Comparison of ENCODE assay signal across 1 cellular context in the genomic region with DNA sequence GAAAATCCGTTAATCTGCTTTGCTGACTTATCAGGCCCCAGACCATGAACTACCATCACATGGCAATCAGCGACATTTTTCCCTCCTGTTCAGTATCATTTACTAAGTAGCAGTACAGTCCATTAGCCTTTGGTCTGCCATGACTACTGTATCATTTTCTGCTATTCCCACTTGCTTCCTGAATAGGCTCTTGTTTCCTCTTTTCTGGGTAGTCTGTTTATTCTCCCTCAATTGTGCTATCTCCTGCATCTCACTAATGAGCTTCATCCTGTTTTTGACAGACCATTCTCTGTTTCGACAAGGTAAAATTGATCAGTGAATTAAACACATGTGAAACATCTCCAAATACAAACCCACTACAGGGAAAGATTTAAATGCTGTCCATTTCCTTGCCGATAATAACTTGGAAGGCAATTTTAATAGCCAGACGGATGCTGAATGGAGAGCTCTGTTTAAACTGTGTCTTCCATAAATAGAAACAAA.
TF ChIP-seq lines count a peak whose summit lies in the region.

No MANE protein-coding gene starts in this region.

TF ChIP-seq in K562, 482 proteins besides CTCF, POLR2A, EP300 and RAD21 (continued from another document):
- TF ChIP-seq, protein P1, sequence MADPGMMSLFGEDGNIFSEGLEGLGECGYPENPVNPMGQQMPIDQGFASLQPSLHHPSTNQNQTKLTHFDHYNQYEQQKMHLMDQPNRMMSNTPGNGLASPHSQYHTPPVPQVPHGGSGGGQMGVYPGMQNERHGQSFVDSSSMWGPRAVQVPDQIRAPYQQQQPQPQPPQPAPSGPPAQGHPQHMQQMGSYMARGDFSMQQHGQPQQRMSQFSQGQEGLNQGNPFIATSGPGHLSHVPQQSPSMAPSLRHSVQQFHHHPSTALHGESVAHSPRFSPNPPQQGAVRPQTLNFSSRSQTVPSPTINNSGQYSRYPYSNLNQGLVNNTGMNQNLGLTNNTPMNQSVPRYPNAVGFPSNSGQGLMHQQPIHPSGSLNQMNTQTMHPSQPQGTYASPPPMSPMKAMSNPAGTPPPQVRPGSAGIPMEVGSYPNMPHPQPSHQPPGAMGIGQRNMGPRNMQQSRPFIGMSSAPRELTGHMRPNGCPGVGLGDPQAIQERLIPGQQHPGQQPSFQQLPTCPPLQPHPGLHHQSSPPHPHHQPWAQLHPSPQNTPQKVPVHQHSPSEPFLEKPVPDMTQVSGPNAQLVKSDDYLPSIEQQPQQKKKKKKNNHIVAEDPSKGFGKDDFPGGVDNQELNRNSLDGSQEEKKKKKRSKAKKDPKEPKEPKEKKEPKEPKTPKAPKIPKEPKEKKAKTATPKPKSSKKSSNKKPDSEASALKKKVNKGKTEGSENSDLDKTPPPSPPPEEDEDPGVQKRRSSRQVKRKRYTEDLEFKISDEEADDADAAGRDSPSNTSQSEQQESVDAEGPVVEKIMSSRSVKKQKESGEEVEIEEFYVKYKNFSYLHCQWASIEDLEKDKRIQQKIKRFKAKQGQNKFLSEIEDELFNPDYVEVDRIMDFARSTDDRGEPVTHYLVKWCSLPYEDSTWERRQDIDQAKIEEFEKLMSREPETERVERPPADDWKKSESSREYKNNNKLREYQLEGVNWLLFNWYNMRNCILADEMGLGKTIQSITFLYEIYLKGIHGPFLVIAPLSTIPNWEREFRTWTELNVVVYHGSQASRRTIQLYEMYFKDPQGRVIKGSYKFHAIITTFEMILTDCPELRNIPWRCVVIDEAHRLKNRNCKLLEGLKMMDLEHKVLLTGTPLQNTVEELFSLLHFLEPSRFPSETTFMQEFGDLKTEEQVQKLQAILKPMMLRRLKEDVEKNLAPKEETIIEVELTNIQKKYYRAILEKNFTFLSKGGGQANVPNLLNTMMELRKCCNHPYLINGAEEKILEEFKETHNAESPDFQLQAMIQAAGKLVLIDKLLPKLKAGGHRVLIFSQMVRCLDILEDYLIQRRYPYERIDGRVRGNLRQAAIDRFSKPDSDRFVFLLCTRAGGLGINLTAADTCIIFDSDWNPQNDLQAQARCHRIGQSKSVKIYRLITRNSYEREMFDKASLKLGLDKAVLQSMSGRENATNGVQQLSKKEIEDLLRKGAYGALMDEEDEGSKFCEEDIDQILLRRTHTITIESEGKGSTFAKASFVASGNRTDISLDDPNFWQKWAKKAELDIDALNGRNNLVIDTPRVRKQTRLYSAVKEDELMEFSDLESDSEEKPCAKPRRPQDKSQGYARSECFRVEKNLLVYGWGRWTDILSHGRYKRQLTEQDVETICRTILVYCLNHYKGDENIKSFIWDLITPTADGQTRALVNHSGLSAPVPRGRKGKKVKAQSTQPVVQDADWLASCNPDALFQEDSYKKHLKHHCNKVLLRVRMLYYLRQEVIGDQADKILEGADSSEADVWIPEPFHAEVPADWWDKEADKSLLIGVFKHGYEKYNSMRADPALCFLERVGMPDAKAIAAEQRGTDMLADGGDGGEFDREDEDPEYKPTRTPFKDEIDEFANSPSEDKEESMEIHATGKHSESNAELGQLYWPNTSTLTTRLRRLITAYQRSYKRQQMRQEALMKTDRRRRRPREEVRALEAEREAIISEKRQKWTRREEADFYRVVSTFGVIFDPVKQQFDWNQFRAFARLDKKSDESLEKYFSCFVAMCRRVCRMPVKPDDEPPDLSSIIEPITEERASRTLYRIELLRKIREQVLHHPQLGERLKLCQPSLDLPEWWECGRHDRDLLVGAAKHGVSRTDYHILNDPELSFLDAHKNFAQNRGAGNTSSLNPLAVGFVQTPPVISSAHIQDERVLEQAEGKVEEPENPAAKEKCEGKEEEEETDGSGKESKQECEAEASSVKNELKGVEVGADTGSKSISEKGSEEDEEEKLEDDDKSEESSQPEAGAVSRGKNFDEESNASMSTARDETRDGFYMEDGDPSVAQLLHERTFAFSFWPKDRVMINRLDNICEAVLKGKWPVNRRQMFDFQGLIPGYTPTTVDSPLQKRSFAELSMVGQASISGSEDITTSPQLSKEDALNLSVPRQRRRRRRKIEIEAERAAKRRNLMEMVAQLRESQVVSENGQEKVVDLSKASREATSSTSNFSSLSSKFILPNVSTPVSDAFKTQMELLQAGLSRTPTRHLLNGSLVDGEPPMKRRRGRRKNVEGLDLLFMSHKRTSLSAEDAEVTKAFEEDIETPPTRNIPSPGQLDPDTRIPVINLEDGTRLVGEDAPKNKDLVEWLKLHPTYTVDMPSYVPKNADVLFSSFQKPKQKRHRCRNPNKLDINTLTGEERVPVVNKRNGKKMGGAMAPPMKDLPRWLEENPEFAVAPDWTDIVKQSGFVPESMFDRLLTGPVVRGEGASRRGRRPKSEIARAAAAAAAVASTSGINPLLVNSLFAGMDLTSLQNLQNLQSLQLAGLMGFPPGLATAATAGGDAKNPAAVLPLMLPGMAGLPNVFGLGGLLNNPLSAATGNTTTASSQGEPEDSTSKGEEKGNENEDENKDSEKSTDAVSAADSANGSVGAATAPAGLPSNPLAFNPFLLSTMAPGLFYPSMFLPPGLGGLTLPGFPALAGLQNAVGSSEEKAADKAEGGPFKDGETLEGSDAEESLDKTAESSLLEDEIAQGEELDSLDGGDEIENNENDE (IDR thresholded peaks at IDR 0.05; ENCODE audit: low read depth, low read length) = no peak
- TF ChIP-seq CTBP1 (IDR thresholded peaks at IDR 0.05; ENCODE audit: borderline replicate concordance) (peak; percentile 17; the same call in 1 of the 2 replicates), MEIS2 (IDR thresholded peaks at IDR 0.05; ENCODE audit: partially characterized antibody) (peak; percentile 6), RFX1 (IDR thresholded peaks at IDR 0.05) (no peak)
